Comparison of ENCODE assay signal across 8 cellular contexts in the genomic region with DNA sequence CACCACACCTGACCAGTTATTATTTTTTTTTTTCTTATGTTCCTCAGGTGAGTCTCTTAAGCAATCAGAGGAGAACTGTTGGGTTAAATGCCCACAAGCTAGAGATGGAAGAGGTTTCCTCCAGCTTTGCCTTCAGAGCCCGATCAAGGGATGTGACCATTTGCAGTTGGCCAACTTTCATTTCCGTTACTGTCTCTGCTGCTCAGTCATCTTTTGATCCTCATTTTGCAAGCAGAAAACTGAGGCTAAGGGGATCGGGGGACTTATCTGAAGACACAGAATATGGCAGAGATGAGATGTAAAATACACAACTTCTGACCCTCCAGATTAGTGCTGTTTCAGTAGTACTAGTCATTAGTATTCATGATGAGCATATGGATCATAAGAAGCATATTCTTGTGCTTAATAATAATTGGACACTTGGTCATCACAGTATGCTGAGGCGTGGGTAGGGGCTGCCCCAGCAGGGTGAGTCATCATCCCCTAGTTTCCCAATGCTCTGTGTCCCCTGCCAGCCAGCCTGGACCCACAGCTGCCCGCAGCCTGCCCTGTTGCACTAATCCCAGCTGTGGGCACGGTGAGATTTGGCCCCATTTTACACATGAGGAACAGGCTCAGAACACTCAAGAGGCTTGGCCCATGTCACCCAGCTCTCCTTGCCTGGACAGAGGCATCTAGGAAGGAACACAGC.
DNase-seq lines count a peak whose midpoint lies in the region; ATAC-seq and TF ChIP-seq lines count a peak whose summit lies in the region.

No MANE protein-coding gene starts in this region.

- H3K4me1 ChIP-seq in sigmoid colon, result peaks cover 0 to 72% (median 55%) of the 10 kb centered on the region in 4 donors

- POLR2A ChIA-PET in GM10248 (lab: Yijun Ruan, JAX), result no interaction called here
- POLR2A ChIA-PET in RWPE1 (lab: Yijun Ruan, JAX; ENCODE audit: low non-redundant PET), result interaction anchor here (1.1 kb wide), 1 partner anchor 19 kb away, joined by 5 read pairs; no protein-coding TSS in a partner anchor

- TF ChIP-seq EP300 in sigmoid colon (IDR thresholded peaks at IDR 0.05), result no peak

- H3K27ac ChIP-seq in RWPE1 (peak overlapping the region; percentile 97), sigmoid colon (peak overlapping the region; percentile 79 to 89 (median 84))

- intact Hi-C loops in sigmoid colon (cut with DNase I), result loop anchor here (5.0 kb wide), 1 partner anchor 157 kb away; no protein-coding TSS in a partner anchor

- ATAC-seq in HG03442 (IDR thresholded peaks at IDR 0.05; ENCODE audit: unreplicated experiment) (no peak), GM18498 (IDR thresholded peaks at IDR 0.05; ENCODE audit: unreplicated experiment) (no peak)

- CTCF ChIA-PET in GM10248 (lab: Yijun Ruan, JAX), result interaction anchor here (0.8 to 1.8 kb wide), 3 partner anchors 14 to 47 kb away, joined by 3 to 5 read pairs (median 5); no protein-coding TSS in a partner anchor
- CTCF ChIA-PET in RWPE1 (lab: Yijun Ruan, JAX), result interaction anchor here (1.0 kb wide), 1 partner anchor 262 kb away, joined by 5 read pairs; no protein-coding TSS in a partner anchor

- WGBS in sigmoid colon, 2 donors, result 64 to 68% methylated on average over 6 of the region's 6 CpGs

- peaks cover 0 to 10% (median 8%) of the 10 kb centered on the region in 4 donors for H3K36me3 ChIP-seq in sigmoid colon

- TF ChIP-seq CTCF in GM10248 (IDR thresholded peaks at IDR 0.05; ENCODE audit: control extremely low read depth, extremely low read depth, low read depth, missing control alignments) (no peak), RWPE1 (conservative IDR thresholded peaks at IDR 0.05; ENCODE audit: low read depth) (no peak), fibroblast of villous mesenchyme (IDR thresholded peaks at IDR 0.05; ENCODE audit: insufficient read depth, low read depth, low read length) (no peak), sigmoid colon (IDR thresholded peaks at IDR 0.05) (no peak)

- no peaks in the 10 kb centered on the region for H3K9me3 ChIP-seq in sigmoid colon

- peak; percentile 61 for DNase-seq in GM10248 (ENCODE audit: extremely low spot score)
- peak; percentile 89 for DNase-seq in RWPE1 (ENCODE audit: low spot score)
- DNase-seq in fibroblast of villous mesenchyme (ENCODE audit: low read depth), result peak; percentile 73
- no peak for DNase-seq in sigmoid colon
- DNase-seq in SW 1271 (lab: John Stamatoyannopoulos, UW), result no peak
- DNase-seq in NCI-H187 (lab: John Stamatoyannopoulos, UW), result no peak

- no peak for TF ChIP-seq POLR2A in sigmoid colon (IDR thresholded peaks at IDR 0.05)

- no peaks in the 10 kb centered on the region for H3K27me3 ChIP-seq in sigmoid colon

- no peak overlapping the region for H3K4me3 ChIP-seq in fibroblast of villous mesenchyme (ENCODE audit: low read depth, low read length)
- H3K4me3 ChIP-seq in sigmoid colon, result peak overlapping the region in 1 of 4 donors; percentile 10

Comparison
In these comparisons a context has a peak if more than half of its experiments do, and no peak if none do; other contexts are left out.
1. DNase-seq: peak in GM10248 (single experiment), RWPE1 (single experiment) and fibroblast of villous mesenchyme (single experiment); none in sigmoid colon (single experiment), SW 1271 (0 of 2) and NCI-H187 (0 of 2).